ENCODE assay signal across 7 cellular contexts in genomic region chr17:61572547-61572946, GRCh38. TPM values are rescaled to one million over a fixed set of nuclear protein-coding genes. Genes with fewer than 3 reads are reported as not detected.
"Had no signal": no experiment of that assay in that cellular context is flagged by ENCODE, and none has a peak within 500 bp of the region (broad histone marks: within the 10 kb centered on the region; RNA-seq: fewer than 3 reads in every experiment).

No MANE protein-coding gene starts in this region.

RNA-seq across cellular contexts. Expression of gene NACA2, which starts 18.5 kb away (rescaled TPM):
- total RNA-seq: GM23248, GM23338, H1, H4, H7, H9, HFFc6 had no signal
